In genomic region chr6:27157461-27158315, GRCh38 we compare ENCODE assay signal across 1 cellular context.
A peak's percentile ranks its signal among the peaks of the same experiment; 100 is the strongest.
TF ChIP-seq lines count a peak whose summit lies in the region.

No MANE protein-coding gene starts in this region.

TF ChIP-seq in K562, 482 proteins besides CTCF, POLR2A, EP300 and RAD21 (continued from another document and continues in another):
- TF ChIP-seq HNRNPL (IDR thresholded peaks at IDR 0.05; ENCODE audit: low read depth, low read length) (no peak), MEIS2 (IDR thresholded peaks at IDR 0.05; ENCODE audit: partially characterized antibody) (peak; percentile 62), ELK1 (CRISPR knock-in tag; IDR thresholded peaks at IDR 0.05) (no peak), ZNF12 (CRISPR knock-in tag; IDR thresholded peaks at IDR 0.05) (no peak), CSDE1 (IDR thresholded peaks at IDR 0.05) (peak in 1 of 2 experiments; percentile 76; a peak in 2 of 4 replicates), NCOR1 (IDR thresholded peaks at IDR 0.05) (peak; percentile 21; the same call in 1 of the 2 replicates), ZNF717 (CRISPR knock-in tag; IDR thresholded peaks at IDR 0.05) (no peak), ZBTB8A (IDR thresholded peaks at IDR 0.05; ENCODE audit: partially characterized antibody) (no peak), NCOA6 (IDR thresholded peaks at IDR 0.05) (no peak), POLR3A (IDR thresholded peaks at IDR 0.05; ENCODE audit: borderline replicate concordance, extremely low read depth, insufficient read depth, insufficient read length) (peak; percentile 89), POLR2B (IDR thresholded peaks at IDR 0.05; ENCODE audit: low read depth, partially characterized antibody) (no peak), NFE2 (IDR thresholded peaks at IDR 0.05; ENCODE audit: low read depth) (0 out of 2 replicates have a peak, but pooled peaks have one; percentile 15), ZBTB9 (CRISPR knock-in tag; IDR thresholded peaks at IDR 0.05) (no peak), MLX (CRISPR knock-in tag; conservative IDR thresholded peaks at IDR 0.05) (no peak), U2AF2 (optimal IDR thresholded peaks at IDR 0.05; ENCODE audit: low read depth, low read length) (no peak), ZKSCAN3 (CRISPR knock-in tag; IDR thresholded peaks at IDR 0.05) (no peak), ZKSCAN1 (IDR thresholded peaks at IDR 0.05; ENCODE audit: low read depth, low read length) (peak; percentile 22; the same call in 1 of the 2 replicates), CBX3 (IDR thresholded peaks at IDR 0.05; ENCODE audit: borderline replicate concordance in 1 of 2, low read length in 2 of 2) (peak in 1 of 2 experiments; percentile 41; a peak in 1 of 3 replicates), ZNF143 (CRISPR knock-in tag; IDR thresholded peaks at IDR 0.05) (no peak), ZNF395 (CRISPR knock-in tag; IDR thresholded peaks at IDR 0.05) (peak; percentile 56; the same call in 1 of the 2 replicates), KDM5B (IDR thresholded peaks at IDR 0.05; ENCODE audit: insufficient replicate concordance, low read depth, low read length) (peak; percentile 35), ZNF407 (IDR thresholded peaks at IDR 0.05; ENCODE audit: low read depth) (no peak; the same call in 1 of the 2 replicates), EZH2 (IDR thresholded peaks at IDR 0.05; ENCODE audit: borderline replicate concordance, low read depth, low read length) (no peak), KAT2B (IDR thresholded peaks at IDR 0.05; ENCODE audit: low read depth, low read length) (no peak), CREB1 (IDR thresholded peaks at IDR 0.05) (no peak), CREB1 (CRISPR knock-in tag; IDR thresholded peaks at IDR 0.05) (no peak; the same call in 1 of the 2 replicates), SP1 (CRISPR knock-in tag; IDR thresholded peaks at IDR 0.05) (peak; percentile 68; the same call in 1 of the 2 replicates)
- TF ChIP-seq, protein P1, sequence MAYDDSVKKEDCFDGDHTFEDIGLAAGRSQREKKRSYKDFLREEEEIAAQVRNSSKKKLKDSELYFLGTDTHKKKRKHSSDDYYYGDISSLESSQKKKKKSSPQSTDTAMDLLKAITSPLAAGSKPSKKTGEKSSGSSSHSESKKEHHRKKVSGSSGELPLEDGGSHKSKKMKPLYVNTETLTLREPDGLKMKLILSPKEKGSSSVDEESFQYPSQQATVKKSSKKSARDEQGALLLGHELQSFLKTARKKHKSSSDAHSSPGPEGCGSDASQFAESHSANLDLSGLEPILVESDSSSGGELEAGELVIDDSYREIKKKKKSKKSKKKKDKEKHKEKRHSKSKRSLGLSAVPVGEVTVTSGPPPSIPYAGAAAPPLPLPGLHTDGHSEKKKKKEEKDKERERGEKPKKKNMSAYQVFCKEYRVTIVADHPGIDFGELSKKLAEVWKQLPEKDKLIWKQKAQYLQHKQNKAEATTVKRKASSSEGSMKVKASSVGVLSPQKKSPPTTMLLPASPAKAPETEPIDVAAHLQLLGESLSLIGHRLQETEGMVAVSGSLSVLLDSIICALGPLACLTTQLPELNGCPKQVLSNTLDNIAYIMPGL (CRISPR knock-in tag; IDR thresholded peaks at IDR 0.05): peak; percentile 95; the same call in 1 of the 2 replicates
- TF ChIP-seq, protein P2, sequence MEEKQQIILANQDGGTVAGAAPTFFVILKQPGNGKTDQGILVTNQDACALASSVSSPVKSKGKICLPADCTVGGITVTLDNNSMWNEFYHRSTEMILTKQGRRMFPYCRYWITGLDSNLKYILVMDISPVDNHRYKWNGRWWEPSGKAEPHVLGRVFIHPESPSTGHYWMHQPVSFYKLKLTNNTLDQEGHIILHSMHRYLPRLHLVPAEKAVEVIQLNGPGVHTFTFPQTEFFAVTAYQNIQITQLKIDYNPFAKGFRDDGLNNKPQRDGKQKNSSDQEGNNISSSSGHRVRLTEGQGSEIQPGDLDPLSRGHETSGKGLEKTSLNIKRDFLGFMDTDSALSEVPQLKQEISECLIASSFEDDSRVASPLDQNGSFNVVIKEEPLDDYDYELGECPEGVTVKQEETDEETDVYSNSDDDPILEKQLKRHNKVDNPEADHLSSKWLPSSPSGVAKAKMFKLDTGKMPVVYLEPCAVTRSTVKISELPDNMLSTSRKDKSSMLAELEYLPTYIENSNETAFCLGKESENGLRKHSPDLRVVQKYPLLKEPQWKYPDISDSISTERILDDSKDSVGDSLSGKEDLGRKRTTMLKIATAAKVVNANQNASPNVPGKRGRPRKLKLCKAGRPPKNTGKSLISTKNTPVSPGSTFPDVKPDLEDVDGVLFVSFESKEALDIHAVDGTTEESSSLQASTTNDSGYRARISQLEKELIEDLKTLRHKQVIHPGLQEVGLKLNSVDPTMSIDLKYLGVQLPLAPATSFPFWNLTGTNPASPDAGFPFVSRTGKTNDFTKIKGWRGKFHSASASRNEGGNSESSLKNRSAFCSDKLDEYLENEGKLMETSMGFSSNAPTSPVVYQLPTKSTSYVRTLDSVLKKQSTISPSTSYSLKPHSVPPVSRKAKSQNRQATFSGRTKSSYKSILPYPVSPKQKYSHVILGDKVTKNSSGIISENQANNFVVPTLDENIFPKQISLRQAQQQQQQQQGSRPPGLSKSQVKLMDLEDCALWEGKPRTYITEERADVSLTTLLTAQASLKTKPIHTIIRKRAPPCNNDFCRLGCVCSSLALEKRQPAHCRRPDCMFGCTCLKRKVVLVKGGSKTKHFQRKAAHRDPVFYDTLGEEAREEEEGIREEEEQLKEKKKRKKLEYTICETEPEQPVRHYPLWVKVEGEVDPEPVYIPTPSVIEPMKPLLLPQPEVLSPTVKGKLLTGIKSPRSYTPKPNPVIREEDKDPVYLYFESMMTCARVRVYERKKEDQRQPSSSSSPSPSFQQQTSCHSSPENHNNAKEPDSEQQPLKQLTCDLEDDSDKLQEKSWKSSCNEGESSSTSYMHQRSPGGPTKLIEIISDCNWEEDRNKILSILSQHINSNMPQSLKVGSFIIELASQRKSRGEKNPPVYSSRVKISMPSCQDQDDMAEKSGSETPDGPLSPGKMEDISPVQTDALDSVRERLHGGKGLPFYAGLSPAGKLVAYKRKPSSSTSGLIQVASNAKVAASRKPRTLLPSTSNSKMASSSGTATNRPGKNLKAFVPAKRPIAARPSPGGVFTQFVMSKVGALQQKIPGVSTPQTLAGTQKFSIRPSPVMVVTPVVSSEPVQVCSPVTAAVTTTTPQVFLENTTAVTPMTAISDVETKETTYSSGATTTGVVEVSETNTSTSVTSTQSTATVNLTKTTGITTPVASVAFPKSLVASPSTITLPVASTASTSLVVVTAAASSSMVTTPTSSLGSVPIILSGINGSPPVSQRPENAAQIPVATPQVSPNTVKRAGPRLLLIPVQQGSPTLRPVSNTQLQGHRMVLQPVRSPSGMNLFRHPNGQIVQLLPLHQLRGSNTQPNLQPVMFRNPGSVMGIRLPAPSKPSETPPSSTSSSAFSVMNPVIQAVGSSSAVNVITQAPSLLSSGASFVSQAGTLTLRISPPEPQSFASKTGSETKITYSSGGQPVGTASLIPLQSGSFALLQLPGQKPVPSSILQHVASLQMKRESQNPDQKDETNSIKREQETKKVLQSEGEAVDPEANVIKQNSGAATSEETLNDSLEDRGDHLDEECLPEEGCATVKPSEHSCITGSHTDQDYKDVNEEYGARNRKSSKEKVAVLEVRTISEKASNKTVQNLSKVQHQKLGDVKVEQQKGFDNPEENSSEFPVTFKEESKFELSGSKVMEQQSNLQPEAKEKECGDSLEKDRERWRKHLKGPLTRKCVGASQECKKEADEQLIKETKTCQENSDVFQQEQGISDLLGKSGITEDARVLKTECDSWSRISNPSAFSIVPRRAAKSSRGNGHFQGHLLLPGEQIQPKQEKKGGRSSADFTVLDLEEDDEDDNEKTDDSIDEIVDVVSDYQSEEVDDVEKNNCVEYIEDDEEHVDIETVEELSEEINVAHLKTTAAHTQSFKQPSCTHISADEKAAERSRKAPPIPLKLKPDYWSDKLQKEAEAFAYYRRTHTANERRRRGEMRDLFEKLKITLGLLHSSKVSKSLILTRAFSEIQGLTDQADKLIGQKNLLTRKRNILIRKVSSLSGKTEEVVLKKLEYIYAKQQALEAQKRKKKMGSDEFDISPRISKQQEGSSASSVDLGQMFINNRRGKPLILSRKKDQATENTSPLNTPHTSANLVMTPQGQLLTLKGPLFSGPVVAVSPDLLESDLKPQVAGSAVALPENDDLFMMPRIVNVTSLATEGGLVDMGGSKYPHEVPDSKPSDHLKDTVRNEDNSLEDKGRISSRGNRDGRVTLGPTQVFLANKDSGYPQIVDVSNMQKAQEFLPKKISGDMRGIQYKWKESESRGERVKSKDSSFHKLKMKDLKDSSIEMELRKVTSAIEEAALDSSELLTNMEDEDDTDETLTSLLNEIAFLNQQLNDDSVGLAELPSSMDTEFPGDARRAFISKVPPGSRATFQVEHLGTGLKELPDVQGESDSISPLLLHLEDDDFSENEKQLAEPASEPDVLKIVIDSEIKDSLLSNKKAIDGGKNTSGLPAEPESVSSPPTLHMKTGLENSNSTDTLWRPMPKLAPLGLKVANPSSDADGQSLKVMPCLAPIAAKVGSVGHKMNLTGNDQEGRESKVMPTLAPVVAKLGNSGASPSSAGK (IDR thresholded peaks at IDR 0.05): peak; percentile 18
